In genomic region chr4:25376754-25377571, GRCh38 we compare ENCODE assay signal across 1 cellular context.
TF ChIP-seq lines count a peak whose summit lies in the region.

TSS of gene ANAPC4 (plus strand) at chr4:25377263. CDS start at chr4:25377428, 165 bp downstream.

TF ChIP-seq in GM12878, 131 proteins besides CTCF, POLR2A, EP300 and RAD21 (continued from another document and continues in another):
- TF ChIP-seq ZNF592 (IDR thresholded peaks at IDR 0.05) (no peak), MAX (IDR thresholded peaks at IDR 0.05; ENCODE audit: low read depth, low read length) (no peak), SMARCA5 (IDR thresholded peaks at IDR 0.05) (no peak), MTA2 (IDR thresholded peaks at IDR 0.05; ENCODE audit: low read depth) (no peak), HDAC6 (IDR thresholded peaks at IDR 0.05; ENCODE audit: unreplicated experiment) (no peak), PAX8 (IDR thresholded peaks at IDR 0.05) (no peak), MYC (IDR thresholded peaks at IDR 0.05; ENCODE audit: insufficient read depth, insufficient read length, insufficient replicate concordance, low read length, severe bottlenecking) (no peak), YY1 (IDR thresholded peaks at IDR 0.05; ENCODE audit: low read depth, low read length) (peak; percentile 34; the same call in 1 of the 2 replicates), TCF12 (IDR thresholded peaks at IDR 0.05; ENCODE audit: low read depth, low read length) (0 out of 2 replicates have a peak, but pooled peaks have one; percentile 4), KLF5 (IDR thresholded peaks at IDR 0.05; ENCODE audit: partially characterized antibody) (no peak), CBX5 (IDR thresholded peaks at IDR 0.05; ENCODE audit: low read depth) (no peak), CBFB (IDR thresholded peaks at IDR 0.05; ENCODE audit: low read depth) (peak; percentile 61; the same call in 1 of the 2 replicates), POU2F2 (IDR thresholded peaks at IDR 0.05; ENCODE audit: borderline replicate concordance, low read depth, low read length) (peak; percentile 53; the same call in 1 of the 3 replicates), HDGF (IDR thresholded peaks at IDR 0.05) (no peak), EGR1 (IDR thresholded peaks at IDR 0.05; ENCODE audit: borderline replicate concordance in 1 of 2, low read depth in 2 of 2, low read length in 2 of 2) (no peak; a peak in 1 of 3 replicates), PML (IDR thresholded peaks at IDR 0.05; ENCODE audit: low read length) (peak; percentile 83; the same call in 1 of the 2 replicates), MEF2A (IDR thresholded peaks at IDR 0.05; ENCODE audit: insufficient read depth, low read depth, low read length) (no peak), BRCA1 (IDR thresholded peaks at IDR 0.05; ENCODE audit: low read depth, low read length) (peak; percentile 75), TARDBP (IDR thresholded peaks at IDR 0.05; ENCODE audit: borderline replicate concordance) (no peak), RFX5 (IDR thresholded peaks at IDR 0.05; ENCODE audit: low read depth, low read length) (no peak), ELK1 (IDR thresholded peaks at IDR 0.05; ENCODE audit: low read depth, low read length) (peak; percentile 81), RBBP5 (conservative IDR thresholded peaks at IDR 0.05) (no peak), NR2F1 (conservative IDR thresholded peaks at IDR 0.05) (0 out of 2 replicates have a peak, but pooled peaks have one; percentile 28), EZH2 (IDR thresholded peaks at IDR 0.05; ENCODE audit: borderline replicate concordance, control insufficient read depth, low read depth, low read length) (no peak), GABPA (IDR thresholded peaks at IDR 0.05; ENCODE audit: low read depth) (0 out of 2 replicates have a peak, but pooled peaks have one; percentile 16), RCOR1 (conservative IDR thresholded peaks at IDR 0.05; ENCODE audit: low read depth, low read length) (0 out of 2 replicates have a peak, but pooled peaks have one; percentile 32), BACH1 (IDR thresholded peaks at IDR 0.05; ENCODE audit: borderline replicate concordance) (peak; percentile 91), CHD2 (IDR thresholded peaks at IDR 0.05; ENCODE audit: borderline replicate concordance, low read depth, low read length) (peak; percentile 98), ZNF217 (IDR thresholded peaks at IDR 0.05) (no peak), RAD51 (IDR thresholded peaks at IDR 0.05) (no peak), ZBTB4 (CRISPR knock-in tag; IDR thresholded peaks at IDR 0.05) (no peak), SREBF2 (IDR thresholded peaks at IDR 0.05; ENCODE audit: low read length) (no peak), STAT1 (conservative IDR thresholded peaks at IDR 0.05) (no peak), ZNF384 (IDR thresholded peaks at IDR 0.05; ENCODE audit: borderline replicate concordance, low read depth, low read length) (no peak), SIX5 (IDR thresholded peaks at IDR 0.05; ENCODE audit: low read depth, low read length, severe bottlenecking) (no peak), SUZ12 (IDR thresholded peaks at IDR 0.05; ENCODE audit: unreplicated experiment) (no peak), ZZZ3 (IDR thresholded peaks at IDR 0.05; ENCODE audit: control insufficient read depth, insufficient read length, low read depth) (no peak), E4F1 (IDR thresholded peaks at IDR 0.05; ENCODE audit: borderline replicate concordance, partially characterized antibody) (no peak), POLR2AphosphoS2 (IDR thresholded peaks at IDR 0.05; ENCODE audit: low read depth, low read length) (no peak; the same call in 1 of the 2 replicates), TCF3 (IDR thresholded peaks at IDR 0.05; ENCODE audit: borderline replicate concordance, insufficient read depth, low read depth, low read length) (no peak)
- TF ChIP-seq, protein P1, sequence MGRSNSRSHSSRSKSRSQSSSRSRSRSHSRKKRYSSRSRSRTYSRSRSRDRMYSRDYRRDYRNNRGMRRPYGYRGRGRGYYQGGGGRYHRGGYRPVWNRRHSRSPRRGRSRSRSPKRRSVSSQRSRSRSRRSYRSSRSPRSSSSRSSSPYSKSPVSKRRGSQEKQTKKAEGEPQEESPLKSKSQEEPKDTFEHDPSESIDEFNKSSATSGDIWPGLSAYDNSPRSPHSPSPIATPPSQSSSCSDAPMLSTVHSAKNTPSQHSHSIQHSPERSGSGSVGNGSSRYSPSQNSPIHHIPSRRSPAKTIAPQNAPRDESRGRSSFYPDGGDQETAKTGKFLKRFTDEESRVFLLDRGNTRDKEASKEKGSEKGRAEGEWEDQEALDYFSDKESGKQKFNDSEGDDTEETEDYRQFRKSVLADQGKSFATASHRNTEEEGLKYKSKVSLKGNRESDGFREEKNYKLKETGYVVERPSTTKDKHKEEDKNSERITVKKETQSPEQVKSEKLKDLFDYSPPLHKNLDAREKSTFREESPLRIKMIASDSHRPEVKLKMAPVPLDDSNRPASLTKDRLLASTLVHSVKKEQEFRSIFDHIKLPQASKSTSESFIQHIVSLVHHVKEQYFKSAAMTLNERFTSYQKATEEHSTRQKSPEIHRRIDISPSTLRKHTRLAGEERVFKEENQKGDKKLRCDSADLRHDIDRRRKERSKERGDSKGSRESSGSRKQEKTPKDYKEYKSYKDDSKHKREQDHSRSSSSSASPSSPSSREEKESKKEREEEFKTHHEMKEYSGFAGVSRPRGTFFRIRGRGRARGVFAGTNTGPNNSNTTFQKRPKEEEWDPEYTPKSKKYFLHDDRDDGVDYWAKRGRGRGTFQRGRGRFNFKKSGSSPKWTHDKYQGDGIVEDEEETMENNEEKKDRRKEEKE (IDR thresholded peaks at IDR 0.05): no peak
- TF ChIP-seq, protein P2, sequence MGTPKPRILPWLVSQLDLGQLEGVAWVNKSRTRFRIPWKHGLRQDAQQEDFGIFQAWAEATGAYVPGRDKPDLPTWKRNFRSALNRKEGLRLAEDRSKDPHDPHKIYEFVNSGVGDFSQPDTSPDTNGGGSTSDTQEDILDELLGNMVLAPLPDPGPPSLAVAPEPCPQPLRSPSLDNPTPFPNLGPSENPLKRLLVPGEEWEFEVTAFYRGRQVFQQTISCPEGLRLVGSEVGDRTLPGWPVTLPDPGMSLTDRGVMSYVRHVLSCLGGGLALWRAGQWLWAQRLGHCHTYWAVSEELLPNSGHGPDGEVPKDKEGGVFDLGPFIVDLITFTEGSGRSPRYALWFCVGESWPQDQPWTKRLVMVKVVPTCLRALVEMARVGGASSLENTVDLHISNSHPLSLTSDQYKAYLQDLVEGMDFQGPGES (IDR thresholded peaks at IDR 0.05): no peak
- TF ChIP-seq, protein P3, sequence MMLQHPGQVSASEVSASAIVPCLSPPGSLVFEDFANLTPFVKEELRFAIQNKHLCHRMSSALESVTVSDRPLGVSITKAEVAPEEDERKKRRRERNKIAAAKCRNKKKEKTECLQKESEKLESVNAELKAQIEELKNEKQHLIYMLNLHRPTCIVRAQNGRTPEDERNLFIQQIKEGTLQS (IDR thresholded peaks at IDR 0.05; ENCODE audit: borderline replicate concordance, extremely low read depth, low read depth, low read length): no peak
- TF ChIP-seq, protein P4, sequence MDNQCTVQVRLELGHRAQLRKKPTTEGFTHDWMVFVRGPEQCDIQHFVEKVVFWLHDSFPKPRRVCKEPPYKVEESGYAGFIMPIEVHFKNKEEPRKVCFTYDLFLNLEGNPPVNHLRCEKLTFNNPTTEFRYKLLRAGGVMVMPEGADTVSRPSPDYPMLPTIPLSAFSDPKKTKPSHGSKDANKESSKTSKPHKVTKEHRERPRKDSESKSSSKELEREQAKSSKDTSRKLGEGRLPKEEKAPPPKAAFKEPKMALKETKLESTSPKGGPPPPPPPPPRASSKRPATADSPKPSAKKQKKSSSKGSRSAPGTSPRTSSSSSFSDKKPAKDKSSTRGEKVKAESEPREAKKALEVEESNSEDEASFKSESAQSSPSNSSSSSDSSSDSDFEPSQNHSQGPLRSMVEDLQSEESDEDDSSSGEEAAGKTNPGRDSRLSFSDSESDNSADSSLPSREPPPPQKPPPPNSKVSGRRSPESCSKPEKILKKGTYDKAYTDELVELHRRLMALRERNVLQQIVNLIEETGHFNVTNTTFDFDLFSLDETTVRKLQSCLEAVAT (IDR thresholded peaks at IDR 0.05): no peak
